Comparison of ENCODE assay signal across 16 cellular contexts in genomic region chr2:224968051-224968450, GRCh38.
A peak's percentile ranks its signal among the peaks of the same experiment; 100 is the strongest.
DNase-seq lines count a peak whose midpoint lies in the region; ATAC-seq, FAIRE-seq and TF ChIP-seq lines count a peak whose summit lies in the region.
"Had no signal": no experiment of that assay in that cellular context is flagged by ENCODE, and none has a peak within 500 bp of the region (broad histone marks: within the 10 kb centered on the region; RNA-seq: fewer than 3 reads in every experiment).

No MANE protein-coding gene starts in this region.

- H3K79me2 ChIP-seq in astrocyte (ENCODE audit: insufficient read depth, low read length) = no peaks in the 10 kb centered on the region

- H3K4me3 ChIP-seq in astrocyte (ENCODE audit: insufficient read depth, low read depth, low read length) = no peak overlapping the region
- H3K4me3 ChIP-seq in esophagus muscularis mucosa = no peak overlapping the region
- H3K4me3 ChIP-seq: body of pancreas, GM23338, SJSA1 had no signal

- ATAC-seq in memory B cell (ENCODE audit: low read depth) = no peak
- ATAC-seq: body of pancreas, GM23338, left colon had no signal

- no peak overlapping the region for H3K27ac Mint-ChIP-seq in astrocyte (ENCODE audit: unreplicated experiment)
- H3K27ac Mint-ChIP-seq in memory B cell = peak overlapping the region; percentile 93
- no peak overlapping the region for H3K27ac Mint-ChIP-seq in type B pancreatic cell
- H3K27ac Mint-ChIP-seq: activated T-helper 2 cell treated with anti-CD3 and anti-CD28 coated beads, Interferon-gamma antibody, Interleukin-2, Interleukin-4, amounts not matched to agents 10 μg/mL and 5 μg/mL and 100 μg/mL, durations not matched to agents 14 hours and 24 hours and 36 hours; GM23338 had no signal

- H3K4me2 ChIP-seq in astrocyte (ENCODE audit: low read length) = peak overlapping the region; percentile 40
- H3K4me2 ChIP-seq: GM23338 had no signal

- H3K9me3 ChIP-seq in astrocyte (ENCODE audit: insufficient read depth, low read depth, low read length) (no peaks in the 10 kb centered on the region), esophagus muscularis mucosa (no peaks in the 10 kb centered on the region)
- H3K9me3 ChIP-seq: body of pancreas, SJSA1 had no signal

- H4K20me1 ChIP-seq in astrocyte (ENCODE audit: insufficient read depth, low read length) = peaks cover under 1% of the 10 kb centered on the region

- no peak overlapping the region for H3K27ac ChIP-seq in astrocyte (ENCODE audit: low read depth, low read length)
- H3K27ac ChIP-seq in esophagus muscularis mucosa (replicated peaks in 1 of 4) = no peak overlapping the region
- H3K27ac ChIP-seq: body of pancreas, SJSA1 had no signal

- H3K36me3 ChIP-seq in astrocyte (ENCODE audit: insufficient read depth, low read length) (no peaks in the 10 kb centered on the region), esophagus muscularis mucosa (no peaks in the 10 kb centered on the region)
- H3K36me3 ChIP-seq: SJSA1 had no signal

- no peak overlapping the region for H3K9ac ChIP-seq in astrocyte (ENCODE audit: low read length)

- TF ChIP-seq POLR2A in esophagus muscularis mucosa (IDR thresholded peaks at IDR 0.05; ENCODE audit: low read depth) = no peak

- TF ChIP-seq EP300 in esophagus muscularis mucosa (IDR thresholded peaks at IDR 0.05) = no peak

- DNase-seq in AG08395 (ENCODE audit: low spot score) = peak; percentile 6
- DNase-seq in EL = peak; percentile 35
- DNase-seq in astrocyte (ENCODE audit: low read depth) = no peak
- no peak for DNase-seq in memory B cell (ENCODE audit: low spot score in 2 of 2)
- no peak for DNase-seq in esophagus muscularis mucosa (ENCODE audit: extremely low spot score)
- no peak for DNase-seq in DMS79 (lab: John Stamatoyannopoulos, UW)
- no peak for DNase-seq in type B pancreatic cell (ENCODE audit: extremely low spot score, unreplicated experiment)
- DNase-seq in activated naive CD4-positive, alpha-beta T cell treated with anti-CD3 and anti-CD28 coated beads, Interleukin-2, amount 50 U/mL, for 16 hours = no peak
- DNase-seq: AML-193, body of pancreas, left colon, NCI-H1436 treated with DMSO at 0.1 percent for 48 hours, NCI-H345 had no signal

- H3K4me1 Mint-ChIP-seq in astrocyte (ENCODE audit: low read depth, unreplicated experiment) (peaks cover under 1% of the 10 kb centered on the region), memory B cell (peaks cover 39% of the 10 kb centered on the region), type B pancreatic cell (ENCODE audit: unreplicated experiment) (peaks cover 7% of the 10 kb centered on the region)
- H3K4me1 Mint-ChIP-seq: GM23338 had no signal

- no peak overlapping the region for H2AFZ ChIP-seq in astrocyte (ENCODE audit: low read depth, low read length)
- H2AFZ ChIP-seq: GM23338 had no signal

- TF ChIP-seq CTCF in astrocyte (IDR thresholded peaks at IDR 0.05; ENCODE audit: insufficient read depth, low read depth, low read length) (no peak), esophagus muscularis mucosa (IDR thresholded peaks at IDR 0.05) (no peak), type B pancreatic cell (conservative IDR thresholded peaks at IDR 0.05) (no peak)

- H3K9me3 Mint-ChIP-seq in astrocyte (ENCODE audit: unreplicated experiment) (no peaks in the 10 kb centered on the region), memory B cell (no peaks in the 10 kb centered on the region), type B pancreatic cell (no peaks in the 10 kb centered on the region)
- H3K9me3 Mint-ChIP-seq: activated T-helper 2 cell treated with anti-CD3 and anti-CD28 coated beads, Interferon-gamma antibody, Interleukin-2, Interleukin-4, amounts not matched to agents 10 μg/mL and 5 μg/mL and 100 μg/mL, durations not matched to agents 14 hours and 24 hours and 36 hours; GM23338 had no signal

- WGBS in esophagus muscularis mucosa = 66% methylated on average over 4 of the region's 4 CpGs

- H3K4me1 ChIP-seq in astrocyte (ENCODE audit: insufficient read depth, low read length) (no peaks in the 10 kb centered on the region), esophagus muscularis mucosa (no peaks in the 10 kb centered on the region)
- H3K4me1 ChIP-seq: body of pancreas, SJSA1 had no signal

- no peaks in the 10 kb centered on the region for H3K36me3 Mint-ChIP-seq in astrocyte (ENCODE audit: low read depth, unreplicated experiment)
- H3K36me3 Mint-ChIP-seq in memory B cell = no peaks in the 10 kb centered on the region
- H3K36me3 Mint-ChIP-seq in type B pancreatic cell = no peaks in the 10 kb centered on the region

- H3K27me3 Mint-ChIP-seq in astrocyte (ENCODE audit: low read depth, unreplicated experiment) (no peaks in the 10 kb centered on the region), memory B cell (no peaks in the 10 kb centered on the region), type B pancreatic cell (peaks cover 3% of the 10 kb centered on the region)

- intact Hi-C loops in esophagus muscularis mucosa (cut with DNase I) = no loop called here

- H3K4me3 Mint-ChIP-seq in astrocyte (ENCODE audit: unreplicated experiment) (no peak overlapping the region), memory B cell (peak overlapping the region; percentile 24), type B pancreatic cell (no peak overlapping the region)
- H3K4me3 Mint-ChIP-seq: GM23338 had no signal

- H3K27me3 ChIP-seq in astrocyte (ENCODE audit: insufficient read depth, low read length) (no peaks in the 10 kb centered on the region), esophagus muscularis mucosa (no peaks in the 10 kb centered on the region)
- H3K27me3 ChIP-seq: body of pancreas, SJSA1 had no signal

- FAIRE-seq in astrocyte (lab: Jason Lieb, UNC) = no peak

Comparison
In these comparisons a context has a peak if more than half of its experiments do, and no peak if none do; other contexts are left out.
1. DNase-seq: peak in AG08395 (single experiment) and EL (single experiment); none in astrocyte (single experiment), memory B cell (0 of 2), esophagus muscularis mucosa (single experiment), DMS79 (single experiment), type B pancreatic cell (single experiment) and activated naive CD4-positive, alpha-beta T cell treated with anti-CD3 and anti-CD28 coated beads, Interleukin-2, amount 50 U/mL, for 16 hours (single experiment).